In genomic region chr5:100890514-100891008, GRCh38 we compare ENCODE assay signal across 8 cellular contexts. TPM values are rescaled to one million over a fixed set of nuclear protein-coding genes. Genes with fewer than 3 reads are reported as not detected.
DNase-seq lines count a peak whose midpoint lies in the region; ATAC-seq and TF ChIP-seq lines count a peak whose summit lies in the region.

No MANE protein-coding gene starts in this region.

- no peaks in the 10 kb centered on the region for H3K4me1 ChIP-seq in left ventricle myocardium inferior
- peaks cover 7% of the 10 kb centered on the region for H3K4me1 ChIP-seq in skeletal muscle satellite cell (ENCODE audit: control insufficient read depth, insufficient read depth, low read length)

- no peak for TF ChIP-seq CTCF in left ventricle myocardium inferior (IDR thresholded peaks at IDR 0.05; ENCODE audit: borderline replicate concordance)

- H3K9me3 ChIP-seq in left ventricle myocardium inferior (replicated peaks) (no peaks in the 10 kb centered on the region), skeletal muscle satellite cell (replicated peaks; ENCODE audit: low read length) (no peaks in the 10 kb centered on the region)

- peaks cover 72% of the 10 kb centered on the region for H3K36me3 Mint-ChIP-seq in activated T-helper 2 cell treated with anti-CD3 and anti-CD28 coated beads, Interferon-gamma antibody, Interleukin-2, Interleukin-4, amounts not matched to agents 10 μg/mL and 5 μg/mL and 100 μg/mL, durations not matched to agents 14 hours and 24 hours and 36 hours (ENCODE audit: low read depth)

- peaks cover 74% of the 10 kb centered on the region for H3K4me1 Mint-ChIP-seq in activated T-helper 2 cell treated with anti-CD3 and anti-CD28 coated beads, Interferon-gamma antibody, Interleukin-2, Interleukin-4, amounts not matched to agents 10 μg/mL and 5 μg/mL and 100 μg/mL, durations not matched to agents 14 hours and 24 hours and 36 hours (ENCODE audit: low read depth)

- peak overlapping the region; percentile 72 for H3K4me2 ChIP-seq in skeletal muscle satellite cell (ENCODE audit: low read length)

- no peaks in the 10 kb centered on the region for H3K36me3 ChIP-seq in left ventricle myocardium inferior
- H3K36me3 ChIP-seq in skeletal muscle satellite cell (ENCODE audit: insufficient read depth, low read length): no peaks in the 10 kb centered on the region

- peak overlapping the region; percentile 93 for H3K27ac Mint-ChIP-seq in activated T-helper 2 cell treated with anti-CD3 and anti-CD28 coated beads, Interferon-gamma antibody, Interleukin-2, Interleukin-4, amounts not matched to agents 10 μg/mL and 5 μg/mL and 100 μg/mL, durations not matched to agents 14 hours and 24 hours and 36 hours

- no peaks in the 10 kb centered on the region for H3K9me3 Mint-ChIP-seq in activated T-helper 2 cell treated with anti-CD3 and anti-CD28 coated beads, Interferon-gamma antibody, Interleukin-2, Interleukin-4, amounts not matched to agents 10 μg/mL and 5 μg/mL and 100 μg/mL, durations not matched to agents 14 hours and 24 hours and 36 hours

- peak overlapping the region; percentile 75 for H3K4me3 Mint-ChIP-seq in activated T-helper 2 cell treated with anti-CD3 and anti-CD28 coated beads, Interferon-gamma antibody, Interleukin-2, Interleukin-4, amounts not matched to agents 10 μg/mL and 5 μg/mL and 100 μg/mL, durations not matched to agents 14 hours and 24 hours and 36 hours (ENCODE audit: low read depth)

- intact Hi-C loops in left ventricle myocardium inferior (cut with micrococcal nuclease) (no loop called here), Right ventricle myocardium inferior (cut with DNase I) (no loop called here)
- intact Hi-C loops in activated T-helper 2 cell treated with anti-CD3 and anti-CD28 coated beads, Interferon-gamma antibody, Interleukin-2, Interleukin-4, amounts not matched to agents 10 μg/mL and 5 μg/mL and 100 μg/mL, durations not matched to agents 14 hours and 24 hours and 36 hours (cut with micrococcal nuclease): loop anchor here (1.0 to 2.0 kb wide), 5 partner anchors 10 to 110 kb away; no protein-coding TSS in a partner anchor

- peak overlapping the region; percentile 66 for H3K27ac ChIP-seq in left ventricle myocardium inferior (replicated peaks)

- H3K4me3 ChIP-seq in left ventricle myocardium inferior: peak overlapping the region; percentile 58
- H3K4me3 ChIP-seq in skeletal muscle satellite cell (ENCODE audit: low read length): peak overlapping the region; percentile 46

- no peaks in the 10 kb centered on the region for H3K27me3 ChIP-seq in left ventricle myocardium inferior (ENCODE audit: low read depth)
- H3K27me3 ChIP-seq in skeletal muscle satellite cell (ENCODE audit: control insufficient read depth, insufficient read depth, low read length): no peaks in the 10 kb centered on the region

- H3K9ac ChIP-seq in skeletal muscle satellite cell (ENCODE audit: low read depth, low read length): peak overlapping the region; percentile 29

- DNase-seq in left ventricle myocardium inferior (no peak), Right ventricle myocardium inferior (ENCODE audit: missing footprints) (no peak), NCI-H2196 treated with DMSO at 0.1 percent for 48 hours (lab: John Stamatoyannopoulos, UW; ENCODE audit: unreplicated experiment) (no peak), middle frontal gyrus (ENCODE audit: extremely low spot score, low spot score) (no peak)
- DNase-seq in activated T-helper 2 cell treated with anti-CD3 and anti-CD28 coated beads, Interferon-gamma antibody, Interleukin-2, Interleukin-4, amounts not matched to agents 10 μg/mL and 5 μg/mL and 100 μg/mL, durations not matched to agents 14 hours and 24 hours and 36 hours (ENCODE audit: low spot score): no peak
- no peak for DNase-seq in activated effector memory CD4-positive, alpha-beta T cell treated with anti-CD3 and anti-CD28 coated beads, Interleukin-2, amount 50 U/mL, for 16 hours

- H3K27me3 Mint-ChIP-seq in activated T-helper 2 cell treated with anti-CD3 and anti-CD28 coated beads, Interferon-gamma antibody, Interleukin-2, Interleukin-4, amounts not matched to agents 10 μg/mL and 5 μg/mL and 100 μg/mL, durations not matched to agents 14 hours and 24 hours and 36 hours (ENCODE audit: low read depth): no peaks in the 10 kb centered on the region

- no peak for ATAC-seq in Right ventricle myocardium inferior
- peak; percentile 68 for ATAC-seq in HG03342 (IDR thresholded peaks at IDR 0.05; ENCODE audit: unreplicated experiment)

RNA-seq across cellular contexts. Expression of gene ST8SIA4, which starts 12.5 kb away (rescaled TPM):
- total RNA-seq in left ventricle myocardium inferior (3.2 TPM), Right ventricle myocardium inferior (3.4 TPM)
- total RNA-seq in activated T-helper 2 cell treated with anti-CD3 and anti-CD28 coated beads, Interferon-gamma antibody, Interleukin-2, Interleukin-4, amounts not matched to agents 10 μg/mL and 5 μg/mL and 100 μg/mL, durations not matched to agents 14 hours and 24 hours and 36 hours: 79.1 and 82.3 TPM in 2 replicates
- total RNA-seq in skeletal muscle satellite cell (2012; rRNA removed): under 0.01 and 0.22 TPM in 2 replicates

Comparison
In these comparisons a context has a peak if more than half of its experiments do, and no peak if none do; other contexts are left out.
1. RNA of gene ST8SIA4, which starts 12.5 kb away (total RNA-seq): 79.1 to 82.3 TPM in activated T-helper 2 cell treated with anti-CD3 and anti-CD28 coated beads, Interferon-gamma antibody, Interleukin-2, Interleukin-4, amounts not matched to agents 10 μg/mL and 5 μg/mL and 100 μg/mL, durations not matched to agents 14 hours and 24 hours and 36 hours; 3.4 TPM in Right ventricle myocardium inferior (single experiment) and 3.2 TPM in left ventricle myocardium inferior (single experiment); every median in the first group is over 10 times any median in the second.